ENCODE assay signal across 1 cellular context in the genomic region with DNA sequence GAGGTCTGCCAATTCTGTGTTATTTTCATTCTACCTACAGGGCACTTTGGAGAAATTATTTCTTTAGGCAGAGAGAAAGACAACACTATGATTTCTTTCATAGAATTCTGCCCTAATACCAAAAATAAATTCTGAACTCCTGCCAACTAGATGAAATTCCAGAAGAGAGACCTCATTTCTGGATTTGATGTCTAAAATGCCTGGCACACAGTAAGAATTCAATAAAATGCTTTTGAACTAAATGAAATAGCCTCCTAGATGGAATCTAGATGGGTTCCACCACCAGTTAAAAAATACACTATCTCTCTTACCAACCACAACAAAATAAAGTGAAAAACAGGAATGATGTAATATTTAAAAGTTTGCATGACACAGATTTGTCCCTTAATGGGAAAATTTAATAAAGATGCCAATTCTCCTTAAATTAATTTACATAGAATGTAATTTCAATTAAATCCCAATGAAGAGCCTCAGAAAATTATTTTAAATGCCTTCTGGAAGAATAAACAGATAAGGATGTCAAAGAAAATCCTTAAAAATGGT.
TF ChIP-seq lines count a peak whose summit lies in the region.

No MANE protein-coding gene starts in this region.

TF ChIP-seq in SK-N-SH, 30 proteins besides CTCF, POLR2A, EP300 and RAD21:
- no peak; the same call in 1 of the 2 replicates for TF ChIP-seq TCF12 (IDR thresholded peaks at IDR 0.05)
- TF ChIP-seq, protein P1, sequence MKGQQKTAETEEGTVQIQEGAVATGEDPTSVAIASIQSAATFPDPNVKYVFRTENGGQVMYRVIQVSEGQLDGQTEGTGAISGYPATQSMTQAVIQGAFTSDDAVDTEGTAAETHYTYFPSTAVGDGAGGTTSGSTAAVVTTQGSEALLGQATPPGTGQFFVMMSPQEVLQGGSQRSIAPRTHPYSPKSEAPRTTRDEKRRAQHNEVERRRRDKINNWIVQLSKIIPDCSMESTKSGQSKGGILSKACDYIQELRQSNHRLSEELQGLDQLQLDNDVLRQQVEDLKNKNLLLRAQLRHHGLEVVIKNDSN (IDR thresholded peaks at IDR 0.05; ENCODE audit: borderline replicate concordance, low read depth) = no peak
- peak; percentile 52; the same call in 1 of the 2 replicates for TF ChIP-seq TEAD4 (IDR thresholded peaks at IDR 0.05; ENCODE audit: borderline replicate concordance, insufficient read depth)
- TF ChIP-seq NFIC (IDR thresholded peaks at IDR 0.05; ENCODE audit: borderline replicate concordance) = peak; percentile 85
- TF ChIP-seq MEF2A (IDR thresholded peaks at IDR 0.05; ENCODE audit: borderline replicate concordance, low read depth) = peak; percentile 82; the same call in 1 of the 2 replicates
- no peak for TF ChIP-seq NRF1 (IDR thresholded peaks at IDR 0.05; ENCODE audit: low read depth, low read length)
- no peak for TF ChIP-seq FOSL2 (IDR thresholded peaks at IDR 0.05; ENCODE audit: borderline replicate concordance, low read depth)
- TF ChIP-seq, protein P2, sequence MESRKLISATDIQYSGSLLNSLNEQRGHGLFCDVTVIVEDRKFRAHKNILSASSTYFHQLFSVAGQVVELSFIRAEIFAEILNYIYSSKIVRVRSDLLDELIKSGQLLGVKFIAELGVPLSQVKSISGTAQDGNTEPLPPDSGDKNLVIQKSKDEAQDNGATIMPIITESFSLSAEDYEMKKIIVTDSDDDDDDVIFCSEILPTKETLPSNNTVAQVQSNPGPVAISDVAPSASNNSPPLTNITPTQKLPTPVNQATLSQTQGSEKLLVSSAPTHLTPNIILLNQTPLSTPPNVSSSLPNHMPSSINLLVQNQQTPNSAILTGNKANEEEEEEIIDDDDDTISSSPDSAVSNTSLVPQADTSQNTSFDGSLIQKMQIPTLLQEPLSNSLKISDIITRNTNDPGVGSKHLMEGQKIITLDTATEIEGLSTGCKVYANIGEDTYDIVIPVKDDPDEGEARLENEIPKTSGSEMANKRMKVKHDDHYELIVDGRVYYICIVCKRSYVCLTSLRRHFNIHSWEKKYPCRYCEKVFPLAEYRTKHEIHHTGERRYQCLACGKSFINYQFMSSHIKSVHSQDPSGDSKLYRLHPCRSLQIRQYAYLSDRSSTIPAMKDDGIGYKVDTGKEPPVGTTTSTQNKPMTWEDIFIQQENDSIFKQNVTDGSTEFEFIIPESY (IDR thresholded peaks at IDR 0.05; ENCODE audit: borderline replicate concordance, low read depth) = no peak
- no peak for TF ChIP-seq JUND (IDR thresholded peaks at IDR 0.05)
- TF ChIP-seq GATA2 (CRISPR knock-in tag; IDR thresholded peaks at IDR 0.05) = no peak
- TF ChIP-seq EZH2phosphoT487 (IDR thresholded peaks at IDR 0.05; ENCODE audit: borderline replicate concordance, low read depth) = no peak
- TF ChIP-seq YY1 (IDR thresholded peaks at IDR 0.05; ENCODE audit: low read depth) = no peak
